Comparison of ENCODE assay signal across 23 cellular contexts in the genomic region with DNA sequence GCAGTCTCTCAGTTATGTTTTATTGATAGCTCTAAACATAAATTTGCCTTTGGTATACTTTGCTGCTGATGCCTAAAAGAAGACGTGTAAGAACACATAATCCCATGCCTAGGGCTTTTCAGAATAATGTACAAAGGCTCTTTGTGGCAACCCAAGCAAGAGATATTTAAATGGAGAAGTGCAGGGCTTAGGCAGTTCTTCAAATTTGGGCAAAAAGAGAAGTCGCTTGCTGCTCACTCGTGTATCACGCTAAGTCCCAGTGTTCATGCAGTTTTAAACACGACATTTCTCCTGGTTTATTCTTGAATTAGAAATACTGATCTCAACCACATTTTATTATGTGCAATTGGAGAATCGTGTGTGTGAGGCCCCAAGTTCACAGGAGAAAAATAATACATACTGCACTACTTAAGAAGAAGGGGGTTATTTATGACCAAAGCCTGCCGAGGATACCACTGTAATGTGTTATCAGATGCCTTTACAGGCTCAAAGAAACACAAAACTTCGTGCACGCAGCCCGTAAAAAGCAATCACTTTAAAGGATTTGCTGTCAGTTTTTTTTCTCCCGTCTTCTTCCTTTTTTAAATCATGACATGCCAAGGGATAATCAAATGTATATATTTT. TPM values are rescaled to one million over a fixed set of nuclear protein-coding genes. Genes with fewer than 3 reads are reported as not detected.
"Had no signal": no experiment of that assay in that cellular context is flagged by ENCODE, and none has a peak within 500 bp of the region (broad histone marks: within the 10 kb centered on the region; RNA-seq: fewer than 3 reads in every experiment).

No MANE protein-coding gene starts in this region.

- DNase-seq: activated CD4-positive, alpha-beta T cell treated with anti-CD3 and anti-CD28 coated beads, Interleukin-2, amount 10 ng/mL, durations not matched to agents 7 days and 5 days; activated CD8-positive, alpha-beta memory T cell treated with anti-CD3 and anti-CD28 coated beads, Interleukin-2, amount 50 U/mL, for 4 hours; activated effector memory CD4-positive, alpha-beta T cell treated with Interleukin-2 at 50 U/mL for 16 hours; activated naive CD4-positive, alpha-beta T cell treated with anti-CD3 and anti-CD28 coated beads, Interleukin-2, amount 50 U/mL, for 16 hours; activated T-cell treated with anti-CD3 and anti-CD28 coated beads, Interleukin-2, amount 50 U/mL, for 48 hours; aorta; brain microvascular endothelial cell; central memory CD4-positive, alpha-beta T cell; dorsolateral prefrontal cortex; foreskin fibroblast; left lung; mucosa of descending colon; naive B cell; psoas muscle; right cardiac atrium; stimulated activated naive CD8-positive, alpha-beta T cell treated with anti-CD3 and anti-CD28 coated beads, Interleukin-15, Interleukin-2, amounts not matched to agents 100 U/mL and 50 U/mL, for 24 hours; substantia nigra; tibial artery; uterus had no signal

- H3K27ac ChIP-seq: brain microvascular endothelial cell, dorsolateral prefrontal cortex, left lung, neural progenitor cell, psoas muscle, skin epidermis, tibial artery, uterus had no signal

- H3K4me1 ChIP-seq: left lung, tibial artery, uterus had no signal

- H3K9me3 ChIP-seq: left lung, mucosa of descending colon, psoas muscle, tibial artery, uterus had no signal

- H3K36me3 ChIP-seq: brain microvascular endothelial cell, left lung, neural progenitor cell, tibial artery, uterus had no signal

- ATAC-seq: activated CD4-positive, CD25-positive, alpha-beta regulatory T cell treated with anti-CD3 and anti-CD28 coated beads, Interleukin-2, amount 50 U/mL, for 24 hours; left lung; mucosa of descending colon; psoas muscle; right cardiac atrium; stimulated activated naive CD8-positive, alpha-beta T cell treated with anti-CD3 and anti-CD28 coated beads, Interleukin-15, Interleukin-2, amounts not matched to agents 100 U/mL and 50 U/mL, for 24 hours had no signal

- H3K4me3 ChIP-seq: dorsolateral prefrontal cortex, left lung, mucosa of descending colon, neural progenitor cell, psoas muscle, skin epidermis, tibial artery, uterus had no signal

RNA-seq across cellular contexts. Expression of gene IRX6, which starts 22.5 kb away (rescaled TPM):
- total RNA-seq: activated CD4-positive, alpha-beta T cell treated with anti-CD3 and anti-CD28 coated beads, Interleukin-2, amount 10 ng/mL, durations not matched to agents 7 days and 5 days; lung microvascular endothelial cell had no signal
